ENCODE assay signal across 15 cellular contexts in the genomic region with DNA sequence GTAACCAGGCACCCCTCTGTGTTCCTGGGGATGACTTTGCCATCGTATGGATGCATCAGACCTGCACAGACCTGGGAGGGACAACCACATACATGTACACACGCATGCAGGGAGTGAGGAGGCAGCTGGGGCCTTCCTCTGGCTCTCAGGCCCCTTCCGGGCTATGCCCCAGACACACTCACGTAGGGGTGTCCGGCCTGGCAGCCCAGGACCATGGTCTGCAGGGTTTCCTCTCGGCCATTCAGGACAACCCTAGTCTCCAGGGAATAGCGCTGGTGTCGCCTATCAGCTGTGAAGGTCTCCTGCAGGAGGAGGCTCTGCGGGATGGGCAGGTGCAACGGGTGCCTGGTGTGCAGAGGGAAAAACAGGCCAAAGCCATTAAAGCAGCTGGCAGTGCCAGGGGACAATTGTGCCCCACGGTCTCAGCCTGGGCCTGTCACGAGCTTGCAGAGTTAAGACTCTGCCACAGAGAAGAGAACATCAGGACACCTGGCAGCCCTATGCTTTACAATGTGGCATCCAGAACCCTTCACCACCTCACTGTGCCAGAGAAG.
"Had no signal": no experiment of that assay in that cellular context is flagged by ENCODE, and none has a peak within 500 bp of the region (broad histone marks: within the 10 kb centered on the region; RNA-seq: fewer than 3 reads in every experiment).

No MANE protein-coding gene starts in this region.

- ATAC-seq: activated CD8-positive, alpha-beta T cell treated with anti-CD3 and anti-CD28 coated beads, Interleukin-2, amount 10 ng/mL, durations not matched to agents 7 days and 5 days; activated naive CD8-positive, alpha-beta T cell treated with anti-CD3 and anti-CD28 coated beads, Interleukin-2, amount 50 U/mL, for 24 hours; effector memory CD8-positive, alpha-beta T cell; naive thymus-derived CD8-positive, alpha-beta T cell; psoas muscle; stimulated activated naive CD8-positive, alpha-beta T cell treated with anti-CD3 and anti-CD28 coated beads, Interleukin-15, Interleukin-2, amounts not matched to agents 100 U/mL and 50 U/mL, for 24 hours had no signal

- H3K4me1 ChIP-seq: esophagus squamous epithelium, psoas muscle, tibial artery had no signal

- H3K4me3 ChIP-seq: esophagus squamous epithelium, ovary, psoas muscle, tibial artery had no signal

- H3K9me3 ChIP-seq: ovary, psoas muscle, tibial artery had no signal

- DNase-seq: activated CD4-positive, alpha-beta T cell treated with anti-CD3 and anti-CD28 coated beads, Interleukin-2, amount 10 ng/mL, durations not matched to agents 24 days and 14 days; activated CD8-positive, alpha-beta T cell treated with anti-CD3 and anti-CD28 coated beads, Interleukin-2, amount 10 ng/mL, durations not matched to agents 7 days and 5 days; activated naive CD4-positive, alpha-beta T cell treated with anti-CD3 and anti-CD28 coated beads, Interleukin-2, amount 10 ng/mL, durations not matched to agents 7 days and 5 days; activated naive CD8-positive, alpha-beta T cell treated with anti-CD3 and anti-CD28 coated beads, Interleukin-2, amount 50 U/mL, for 24 hours; activated T-cell treated with anti-CD3 and anti-CD28 coated beads, Interleukin-2, amount 50 U/mL, for 24 hours; anterior cingulate cortex; caudate nucleus; effector memory CD8-positive, alpha-beta T cell; esophagus squamous epithelium; naive thymus-derived CD8-positive, alpha-beta T cell; ovary; psoas muscle; stimulated activated naive CD8-positive, alpha-beta T cell treated with anti-CD3 and anti-CD28 coated beads, Interleukin-15, Interleukin-2, amounts not matched to agents 100 U/mL and 50 U/mL, for 24 hours; substantia nigra; tibial artery had no signal

- H3K27me3 ChIP-seq: esophagus squamous epithelium, ovary, tibial artery had no signal

- H3K36me3 ChIP-seq: esophagus squamous epithelium, ovary had no signal

- H3K27ac ChIP-seq: esophagus squamous epithelium, ovary, psoas muscle, tibial artery had no signal
